34 cellular contexts compared by ENCODE assay signal in the genomic region with DNA sequence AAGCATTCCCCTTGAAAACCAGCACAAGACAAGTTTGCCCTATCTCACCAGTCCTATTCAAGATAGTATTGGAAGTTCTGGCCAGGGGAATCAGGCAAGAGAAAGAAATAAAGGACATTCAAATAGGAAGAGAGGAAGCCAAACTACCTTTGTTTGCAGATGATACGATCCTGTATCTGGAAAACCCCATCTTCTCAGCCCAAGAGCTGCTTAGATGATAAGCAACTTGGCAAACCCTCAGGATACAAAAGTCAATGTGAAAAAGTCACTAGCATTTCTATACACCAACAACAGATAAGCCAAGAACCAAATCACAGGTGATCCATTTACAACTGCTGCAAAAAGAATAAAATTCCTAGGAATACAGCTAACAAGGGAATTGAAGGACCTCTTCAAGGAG.
"Had no signal": no experiment of that assay in that cellular context is flagged by ENCODE, and none has a peak within 500 bp of the region (broad histone marks: within the 10 kb centered on the region; RNA-seq: fewer than 3 reads in every experiment).

No MANE protein-coding gene starts in this region.

- DNase-seq: Karpas-422, Kasumi-1, MG63, MM.1S, MV-4-11, NCI-H1048, NCI-H1092, NCI-H1092 treated with DMSO at 0.1 percent for 48 hours, NCI-H1105, NCI-H1105 treated with DMSO at 0.1 percent for 48 hours, NCI-H1417, NCI-H1417 treated with DMSO at 0.1 percent for 48 hours, NCI-H1436, NCI-H1436 treated with DMSO at 0.1 percent for 48 hours, NCI-H146, NCI-H1694, NCI-H1694 treated with DMSO at 0.1 percent for 48 hours, NCI-H187, NCI-H187 treated with DMSO at 0.1 percent for 48 hours, NCI-H1930, NCI-H2029, NCI-H2029 treated with DMSO at 0.1 percent for 48 hours, NCI-H2081, NCI-H2081 treated with DMSO at 0.1 percent for 48 hours, NCI-H2107, NCI-H2171, NCI-H2171 treated with DMSO at 0.1 percent for 48 hours, NCI-H2227 treated with DMSO at 0.1 percent for 48 hours, NCI-H226, NCI-H345, NCI-H446, NCI-H446 treated with DMSO at 0.1 percent for 48 hours, NCI-H510A, NCI-H510A treated with DMSO at 0.1 percent for 48 hours had no signal

- H3K27me3 ChIP-seq: MG63 had no signal

- H3K4me3 ChIP-seq: MG63 had no signal

- H3K36me3 ChIP-seq: MG63 had no signal

- H3K9me3 ChIP-seq: MG63 had no signal
